28 cellular contexts compared by ENCODE assay signal in genomic region chr1:10816743-10817369, GRCh38.
"Had no signal": no experiment of that assay in that cellular context is flagged by ENCODE, and none has a peak within 500 bp of the region (broad histone marks: within the 10 kb centered on the region; RNA-seq: fewer than 3 reads in every experiment).

No MANE protein-coding gene starts in this region.

- H3K9me3 ChIP-seq: SJSA1 had no signal

- H3K4me1 ChIP-seq: SJSA1 had no signal

- H3K27ac ChIP-seq: SJSA1 had no signal

- H3K4me1 Mint-ChIP-seq: activated CD4-positive, alpha-beta memory T cell treated with anti-CD3 and anti-CD28 coated beads, Interleukin-2, amount 10 ng/mL, durations not matched to agents 7 days and 5 days; activated T-helper 17 cell treated with anti-CD3 and anti-CD28 coated beads, Interleukin-2, amount 50 U/mL, for 72 hours had no signal

- FAIRE-seq: astrocyte, TTC549 had no signal

- H3K36me3 ChIP-seq: SJSA1 had no signal

- H3K36me3 Mint-ChIP-seq: activated naive CD8-positive, alpha-beta T cell; brain had no signal

- ATAC-seq: activated T-helper 17 cell treated with anti-CD3 and anti-CD28 coated beads, Interleukin-2, amount 50 U/mL, for 72 hours; Panc1; T-helper 17 cell had no signal

- H3K27me3 Mint-ChIP-seq: activated CD4-positive, alpha-beta memory T cell treated with anti-CD3 and anti-CD28 coated beads, Interleukin-2, amount 10 ng/mL, durations not matched to agents 7 days and 5 days had no signal

- DNase-seq: activated CD4-positive, alpha-beta memory T cell treated with anti-CD3 and anti-CD28 coated beads, Interleukin-2, amount 10 ng/mL, durations not matched to agents 7 days and 5 days; activated CD4-positive, alpha-beta T cell treated with anti-CD3 and anti-CD28 coated beads, Interleukin-2, amount 50 U/mL, for 1 hour; activated CD4-positive, CD25-positive, alpha-beta regulatory T cell; activated gamma-delta T cell; activated naive CD4-positive, alpha-beta T cell treated with anti-CD3 and anti-CD28 coated beads for 36 hours; activated T-cell treated with anti-CD3 and anti-CD28 coated beads for 4 hours; activated T-cell treated with anti-CD3 and anti-CD28 coated beads, Interleukin-2, amount 50 U/mL, for 48 hours; amygdala; KG1; NCI-H1048; NCI-H146; NCI-H187 treated with DMSO at 0.1 percent for 48 hours; NCI-H2081 treated with DMSO at 0.1 percent for 48 hours; NCI-H226; NCI-H526; NCI-H82; OCI-M1; RPMI8226; SHP77; T-helper 17 cell; T-helper 9 cell had no signal

- H3K27ac Mint-ChIP-seq: activated CD4-positive, alpha-beta memory T cell treated with anti-CD3 and anti-CD28 coated beads, Interleukin-2, amount 10 ng/mL, durations not matched to agents 7 days and 5 days; activated naive CD4-positive, alpha-beta T cell treated with anti-CD3 and anti-CD28 coated beads for 36 hours; activated naive CD8-positive, alpha-beta T cell; activated T-helper 17 cell treated with anti-CD3 and anti-CD28 coated beads, Interleukin-2, amount 50 U/mL, for 72 hours; T-helper 17 cell had no signal

- H3K4me3 ChIP-seq: SJSA1 had no signal

- H3K4me3 Mint-ChIP-seq: activated CD4-positive, alpha-beta memory T cell treated with anti-CD3 and anti-CD28 coated beads, Interleukin-2, amount 10 ng/mL, durations not matched to agents 7 days and 5 days; activated naive CD4-positive, alpha-beta T cell treated with anti-CD3 and anti-CD28 coated beads for 36 hours; activated naive CD8-positive, alpha-beta T cell; activated T-helper 17 cell treated with anti-CD3 and anti-CD28 coated beads, Interleukin-2, amount 50 U/mL, for 72 hours; brain; T-helper 17 cell had no signal

- H3K9me3 Mint-ChIP-seq: activated CD4-positive, alpha-beta memory T cell treated with anti-CD3 and anti-CD28 coated beads, Interleukin-2, amount 10 ng/mL, durations not matched to agents 7 days and 5 days; activated naive CD4-positive, alpha-beta T cell treated with anti-CD3 and anti-CD28 coated beads for 36 hours; activated T-helper 17 cell treated with anti-CD3 and anti-CD28 coated beads, Interleukin-2, amount 50 U/mL, for 72 hours; brain had no signal
